12 cellular contexts compared by ENCODE assay signal in the genomic region with DNA sequence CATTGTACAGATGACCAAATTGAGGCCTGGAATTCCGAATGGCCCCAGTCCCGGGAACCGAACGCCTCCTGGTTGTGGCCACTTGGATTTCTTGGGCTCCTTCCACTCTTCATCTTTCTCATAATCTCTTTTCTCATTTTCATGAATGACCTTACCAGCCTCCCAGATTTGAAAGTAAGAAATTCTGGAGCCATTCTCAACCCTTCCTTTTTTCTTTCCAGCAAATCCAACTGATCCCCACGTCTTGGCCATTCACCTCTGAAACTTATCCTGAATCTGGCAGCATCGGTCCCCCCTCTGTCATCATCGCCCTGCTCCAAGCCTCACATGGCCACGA. TPM values are rescaled to one million over a fixed set of nuclear protein-coding genes. Genes with fewer than 3 reads are reported as not detected.
DNase-seq lines count a peak whose midpoint lies in the region; ATAC-seq, FAIRE-seq and TF ChIP-seq lines count a peak whose summit lies in the region.
"Had no signal": no experiment of that assay in that cellular context is flagged by ENCODE, and none has a peak within 500 bp of the region (broad histone marks: within the 10 kb centered on the region; RNA-seq: fewer than 3 reads in every experiment).

No MANE protein-coding gene starts in this region.

- FAIRE-seq in GM12878 (lab: Jason Lieb, UNC): no peak
- FAIRE-seq: pancreas had no signal

- no peak overlapping the region for H3K27ac ChIP-seq in GM12878 (ENCODE audit: control insufficient read depth, insufficient read depth)
- peak overlapping the region; percentile 96 for H3K27ac ChIP-seq in neural cell (ENCODE audit: low read length)
- no peak overlapping the region for H3K27ac ChIP-seq in GM23248
- H3K27ac ChIP-seq: pancreas, skin epidermis had no signal

- H3K4me3 ChIP-seq in GM12878 (no peak overlapping the region), neural cell (ENCODE audit: low read length) (peak overlapping the region; percentile 79), GM23248 (no peak overlapping the region)

- 19% methylated on average over 8 of the region's 8 CpGs for WGBS in GM12878 (ENCODE audit: insufficient coverage, insufficient replicate concordance, low lambda C conversion rate, missing lambda C conversion rate)
- whole genome bisulfite sequencing in GM23248 (ENCODE audit: low coverage in 1 of 2, low lambda C conversion rate in 2 of 2, missing lambda C conversion rate in 2 of 2), 2 experiments: 32 to 35% methylated on average over 8 of the region's 8 CpGs

- H3K9ac ChIP-seq in GM12878 (ENCODE audit: control insufficient read depth, insufficient read depth, low read length): no peak overlapping the region
- H3K9ac ChIP-seq in neural cell (ENCODE audit: low read length): peak overlapping the region; percentile 88
- no peak overlapping the region for H3K9ac ChIP-seq in GM23248

- DNase-seq in T-helper 1 cell (no peak), HFFc6 (no peak), GM12878 (ENCODE audit: low read depth, low spot score) (no peak), GM23248 (no peak), ureter (ENCODE audit: low spot score) (no peak)
- DNase-seq in stimulated activated CD4-positive, alpha-beta T cell treated with anti-CD3 and anti-CD28 coated beads, Interleukin-4, amount 100 ng/mL, for 4 hours: no peak
- DNase-seq: NCI-H2227 treated with DMSO at 0.1 percent for 48 hours had no signal

- H3F3A ChIP-seq in neural cell (ENCODE audit: insufficient read depth, low read length, poor library complexity, severe bottlenecking) (no peaks in the 10 kb centered on the region), GM23248 (ENCODE audit: insufficient read depth) (no peaks in the 10 kb centered on the region)

- POLR2A ChIA-PET in GM12878 (lab: Charles Lee): interaction anchor here (0.7 kb wide), 1 partner anchor 93 kb away, joined by 6 read pairs; no protein-coding TSS in a partner anchor

- H3K4me1 Mint-ChIP-seq in T-helper 1 cell treated with Interleukin-12 subunit alpha and Interleukin-12 subunit beta and Interleukin-4 antibody, amounts not matched to agents 30 μg/mL and 1 μg/mL, for 36 hours (ENCODE audit: low read depth): peaks cover 23% of the 10 kb centered on the region
- H3K4me1 Mint-ChIP-seq in HFFc6 (ENCODE audit: low read depth): no peaks in the 10 kb centered on the region

- ATAC-seq in GM12878: no peak

- peak overlapping the region; percentile 16 for H3K4me3 Mint-ChIP-seq in T-helper 1 cell treated with Interleukin-12 subunit alpha and Interleukin-12 subunit beta and Interleukin-4 antibody, amounts not matched to agents 30 μg/mL and 1 μg/mL, for 36 hours
- H3K4me3 Mint-ChIP-seq in HFFc6: no peak overlapping the region; the same call in 1 of the 2 replicates

- no peaks in the 10 kb centered on the region for H3K9me2 ChIP-seq in neural cell (ENCODE audit: insufficient read depth, low read length)
- H3K9me2 ChIP-seq in GM23248 (ENCODE audit: insufficient read depth): no peaks in the 10 kb centered on the region

- in situ Hi-C loops in GM12878 (cut with MboI): no loop called here
- in situ Hi-C loops in GM23248 (cut with MboI): loop anchor here (25.0 kb wide), 1 partner anchor 289 kb away; a partner anchor contains a TSS

- H3K4me1 ChIP-seq in GM12878 (ENCODE audit: control insufficient read depth, insufficient read depth, low read length) (no peaks in the 10 kb centered on the region), GM23248 (ENCODE audit: insufficient read depth) (no peaks in the 10 kb centered on the region)

- H3K79me2 ChIP-seq in GM12878 (ENCODE audit: control insufficient read depth, insufficient read depth, low read length) (no peaks in the 10 kb centered on the region), neural cell (replicated peaks; ENCODE audit: insufficient read depth, low read length) (peaks cover 45% of the 10 kb centered on the region), GM23248 (ENCODE audit: insufficient read depth) (no peaks in the 10 kb centered on the region)

- H4K20me1 ChIP-seq in GM12878 (ENCODE audit: control insufficient read depth, insufficient read depth): no peaks in the 10 kb centered on the region
- no peaks in the 10 kb centered on the region for H4K20me1 ChIP-seq in neural cell (ENCODE audit: insufficient read depth)
- H4K20me1 ChIP-seq in GM23248 (ENCODE audit: insufficient read depth): no peaks in the 10 kb centered on the region

- RAD21 ChIA-PET in GM12878 (lab: Charles Lee; ENCODE audit: unreplicated experiment): interaction anchor here (0.9 to 1.6 kb wide), 9 partner anchors 9 to 276 kb away, joined by 3 to 11 read pairs (median 5); no protein-coding TSS in a partner anchor

- SMC1A ChIA-PET in GM12878 (lab: Charles Lee; ENCODE audit: uncharacterized antibody, unreplicated experiment): interaction anchor here (1.1 to 2.9 kb wide), 7 partner anchors 63 to 326 kb away, joined by 3 to 11 read pairs (median 4); no protein-coding TSS in a partner anchor

- TF ChIP-seq EP300 in GM12878 (IDR thresholded peaks at IDR 0.05; ENCODE audit: borderline replicate concordance in 1 of 2, control insufficient read depth in 1 of 2, low read depth in 2 of 2, low read length in 2 of 2) (no peak), neural cell (conservative IDR thresholded peaks at IDR 0.05; ENCODE audit: poor library complexity, severe bottlenecking) (no peak)

- H3K27ac Mint-ChIP-seq in T-helper 1 cell treated with Interleukin-12 subunit alpha and Interleukin-12 subunit beta and Interleukin-4 antibody, amounts not matched to agents 30 μg/mL and 1 μg/mL, for 36 hours: no peak overlapping the region
- no peak overlapping the region for H3K27ac Mint-ChIP-seq in HFFc6
- H3K27ac Mint-ChIP-seq: endodermal cell had no signal

- CTCF ChIA-PET in GM12878 (lab: Yijun Ruan, JAX): interaction anchor here (0.6 to 2.6 kb wide), 28 partner anchors 9 to 384 kb away, joined by 3 to 16 read pairs (median 5); a partner anchor contains a TSS

- no peak overlapping the region for H2AFZ ChIP-seq in GM12878 (ENCODE audit: control insufficient read depth, low read depth, low read length)
- no peak overlapping the region for H2AFZ ChIP-seq in neural cell (ENCODE audit: low read depth, low read length)
- no peak overlapping the region for H2AFZ ChIP-seq in GM23248

- TF ChIP-seq POLR2A in GM12878 (IDR thresholded peaks at IDR 0.05; ENCODE audit: low read depth, low read length): no peak

- no peaks in the 10 kb centered on the region for H3K36me3 Mint-ChIP-seq in T-helper 1 cell treated with Interleukin-12 subunit alpha and Interleukin-12 subunit beta and Interleukin-4 antibody, amounts not matched to agents 30 μg/mL and 1 μg/mL, for 36 hours (ENCODE audit: low read depth)
- no peaks in the 10 kb centered on the region for H3K36me3 Mint-ChIP-seq in HFFc6 (ENCODE audit: low read depth)

- H3K36me3 ChIP-seq in GM12878 (ENCODE audit: control insufficient read depth in 2 of 2, insufficient read depth in 2 of 2, low read length in 1 of 2): no peaks in the 10 kb centered on the region
- H3K36me3 ChIP-seq in neural cell (ENCODE audit: insufficient read depth, low read length): no peaks in the 10 kb centered on the region
- H3K36me3 ChIP-seq in GM23248 (ENCODE audit: low read depth): no peaks in the 10 kb centered on the region
- H3K36me3 ChIP-seq: pancreas had no signal

- H3K27me3 Mint-ChIP-seq in T-helper 1 cell treated with Interleukin-12 subunit alpha and Interleukin-12 subunit beta and Interleukin-4 antibody, amounts not matched to agents 30 μg/mL and 1 μg/mL, for 36 hours (ENCODE audit: low read depth): peaks cover 54% of the 10 kb centered on the region
- peaks cover 25% of the 10 kb centered on the region for H3K27me3 Mint-ChIP-seq in HFFc6 (ENCODE audit: insufficient read depth)

- H3K9me3 ChIP-seq in GM12878 (replicated peaks; ENCODE audit: control insufficient read depth, insufficient read depth, low read length) (no peaks in the 10 kb centered on the region), neural cell (ENCODE audit: low read length) (no peaks in the 10 kb centered on the region), GM23248 (ENCODE audit: low read depth) (no peaks in the 10 kb centered on the region)
- H3K9me3 ChIP-seq: pancreas had no signal

- TF ChIP-seq CTCF in HFFc6 (IDR thresholded peaks at IDR 0.05) (peak; percentile 42), GM12878 (IDR thresholded peaks at IDR 0.05 in 2 of 3, conservative IDR thresholded peaks at IDR 0.05 in 1 of 3; ENCODE audit: control insufficient read depth in 2 of 3, extremely low read depth in 1 of 3, insufficient read depth in 1 of 3, low read depth in 3 of 3, low read length in 3 of 3) (no peak), neural cell (IDR thresholded peaks at IDR 0.05; ENCODE audit: poor library complexity, severe bottlenecking) (no peak)

- H3K9me3 Mint-ChIP-seq in T-helper 1 cell treated with Interleukin-12 subunit alpha and Interleukin-12 subunit beta and Interleukin-4 antibody, amounts not matched to agents 30 μg/mL and 1 μg/mL, for 36 hours: no peaks in the 10 kb centered on the region
- H3K9me3 Mint-ChIP-seq in HFFc6: no peaks in the 10 kb centered on the region
- H3K9me3 Mint-ChIP-seq: endodermal cell had no signal

- H3K4me2 ChIP-seq in GM12878 (ENCODE audit: control insufficient read depth, insufficient read depth) (0 out of 2 replicates have a peak overlapping the region, but pooled peaks have one; percentile 70), neural cell (ENCODE audit: low read length) (peak overlapping the region; percentile 82), GM23248 (ENCODE audit: unreplicated experiment) (no peak overlapping the region)

- TF ChIP-seq RAD21 in GM12878 (IDR thresholded peaks at IDR 0.05; ENCODE audit: insufficient read depth, low read depth, low read length) (no peak), neural cell (conservative IDR thresholded peaks at IDR 0.05) (no peak)

- H3K27me3 ChIP-seq in GM12878 (replicated peaks in 1 of 2; ENCODE audit: control insufficient read depth in 2 of 2, insufficient read depth in 2 of 2, low read length in 1 of 2) (peaks cover 2 to 4% of the 10 kb centered on the region in 2 experiments; a peak in 2 of 4 replicates), neural cell (ENCODE audit: insufficient read depth, low read depth, low read length) (no peaks in the 10 kb centered on the region), GM23248 (replicated peaks; ENCODE audit: insufficient read depth) (peaks cover 28% of the 10 kb centered on the region)

- no TSS peak for BruUV-seq in GM12878 (replicated peaks; lab: Mats Ljungman, UMichigan)

- intact Hi-C loops in GM12878 (cut with micrococcal nuclease; ENCODE audit: unreplicated experiment): loop anchor here (1.0 to 2.0 kb wide), 2 partner anchors 64 to 110 kb away; no protein-coding TSS in a partner anchor

RNA-seq across cellular contexts. Expression of a gene that starts 5.9 kb away (rescaled TPM):
- under 1 TPM in 5 of 6 experiments, not detected in 1; 0.18 to 0.82 (median 0.52) TPM for total RNA-seq in HFFc6 (2021; fragmentation: NEBNext Ultra II Directional; extraction: Animal tissue kit (Norgen Biotek cat#: 25700))
- total RNA-seq in GM12878 (2013; cell fraction: nucleolus; rRNA removed): 0.23 TPM in 1 of 2 replicates, not detected in the other
- total RNA-seq in GM12878 (2014; rRNA removed): 0.05 and 0.34 TPM in 2 replicates
- total RNA-seq in GM12878 (2014; rRNA removed; fragmentation: Illumina TruSeq; extraction: Trizol): 0.72 TPM in 1 of 2 replicates, not detected in the other
- 2.7 and 3.1 TPM in 2 replicates for total RNA-seq in GM12878 (2021)
- polyA plus RNA-seq in GM12878 (2011; ENCODE audit: low read depth): not detected
- 1.0 and 1.7 TPM in 2 replicates for polyA plus RNA-seq in GM12878 (2011; rRNA removed)
- polyA plus RNA-seq in GM12878 (2011; cell fraction: cytosol; rRNA removed): 2.2 and 6.3 TPM in 2 replicates
- polyA plus RNA-seq in GM12878 (2011; cell fraction: nucleus; rRNA removed): 1.1 and 2.2 TPM in 2 replicates
- polyA plus RNA-seq in GM12878 (2012): 2.6 and 3.2 TPM in 2 replicates
- 1.9 TPM in 1 of 2 replicates, not detected in the other for polyA plus RNA-seq in GM12878 (2014; fragmentation: Illumina TruSeq; extraction: Trizol)
- polyA plus RNA-seq in GM12878 (2014; fragmentation: Nextera tagmentation; extraction: Ambion mirVana): under 1 TPM; 0.26 to 0.37 TPM
- polyA plus RNA-seq in GM12878 (2014; rRNA removed): 1.3 and 1.6 TPM in 2 replicates
- polyA plus RNA-seq in GM12878 (2016; fragmentation: Nextera tagmentation; extraction: Ambion mirVana): 1 to 10 TPM; 1.0 to 1.7 TPM
- polyA minus RNA-seq in GM12878 (2011; rRNA and poly(A)+ RNA removed): 2.4 TPM in 1 of 2 replicates, not detected in the other
- not detected in 2 replicates for polyA minus RNA-seq in GM12878 (2011; cell fraction: cytosol; rRNA and poly(A)+ RNA removed)
- 0.12 and 0.38 TPM in 2 replicates for polyA minus RNA-seq in GM12878 (2011; cell fraction: nucleus; rRNA and poly(A)+ RNA removed)
- 53.1 and 74.4 TPM in 2 replicates for polyA plus RNA-seq in neural cell
- 68.2 and 69.4 TPM in 2 replicates for polyA minus RNA-seq in neural cell
- total RNA-seq in GM23248 (2014; rRNA removed; shearing (Covaris generic)): not detected in 2 replicates
- polyA plus RNA-seq in GM23248 (2016; fragmentation: Nextera tagmentation; extraction: Ambion mirVana): 0.55 and 0.58 TPM in 2 replicates
- not detected for total RNA-seq in ureter

RNA-seq across cellular contexts. Expression of a gene that starts 14.4 kb away (rescaled TPM):
- not detected for total RNA-seq in HFFc6 (2021; fragmentation: NEBNext Ultra II Directional; extraction: Animal tissue kit (Norgen Biotek cat#: 25700))
- total RNA-seq in GM12878 (2013; cell fraction: nucleolus; rRNA removed): 0.15 TPM in 1 of 2 replicates, not detected in the other
- total RNA-seq in GM12878 (2014; rRNA removed): 0.06 and 0.49 TPM in 2 replicates
- total RNA-seq in GM12878 (2014; rRNA removed; fragmentation: Illumina TruSeq; extraction: Trizol): 0.09 TPM in 1 of 2 replicates, not detected in the other
- 0.23 and 0.48 TPM in 2 replicates for total RNA-seq in GM12878 (2021)
- not detected for polyA plus RNA-seq in GM12878 (2011; ENCODE audit: low read depth)
- polyA plus RNA-seq in GM12878 (2011; rRNA removed): 0.20 and 0.34 TPM in 2 replicates
- 0.64 and 0.75 TPM in 2 replicates for polyA plus RNA-seq in GM12878 (2011; cell fraction: cytosol; rRNA removed)
- 1.8 TPM in 2 replicates for polyA plus RNA-seq in GM12878 (2011; cell fraction: nucleus; rRNA removed)
- polyA plus RNA-seq in GM12878 (2012): 0.28 TPM in 2 replicates
- polyA plus RNA-seq in GM12878 (2014; fragmentation: Illumina TruSeq; extraction: Trizol): 0.10 TPM in 1 of 2 replicates, not detected in the other
- under 1 TPM in 1 of 2 experiments, not detected in 1; 0.04 TPM for polyA plus RNA-seq in GM12878 (2014; fragmentation: Nextera tagmentation; extraction: Ambion mirVana)
- polyA plus RNA-seq in GM12878 (2014; rRNA removed): 0.09 and 0.18 TPM in 2 replicates
- polyA plus RNA-seq in GM12878 (2016; fragmentation: Nextera tagmentation; extraction: Ambion mirVana): under 1 TPM; 0.09 to 0.20 TPM
- 0.15 and 0.31 TPM in 2 replicates for polyA minus RNA-seq in GM12878 (2011; rRNA and poly(A)+ RNA removed)
- polyA minus RNA-seq in GM12878 (2011; cell fraction: cytosol; rRNA and poly(A)+ RNA removed): 0.94 and 1.0 TPM in 2 replicates
- polyA minus RNA-seq in GM12878 (2011; cell fraction: nucleus; rRNA and poly(A)+ RNA removed): 0.36 TPM in 1 of 2 replicates, not detected in the other
- not detected in 2 replicates for polyA plus RNA-seq in neural cell
- not detected in 2 replicates for polyA minus RNA-seq in neural cell
- total RNA-seq in GM23248 (2014; rRNA removed; shearing (Covaris generic)): not detected in 2 replicates
- polyA plus RNA-seq in GM23248 (2016; fragmentation: Nextera tagmentation; extraction: Ambion mirVana): 0.10 and 0.13 TPM in 2 replicates
- total RNA-seq in ureter: 1.4 TPM

RNA-seq across cellular contexts. Expression of a gene that starts 51.1 kb away (rescaled TPM):
- 10 to 100 TPM; 13.1 to 14.6 (median 13.5) TPM for total RNA-seq in HFFc6 (2021; fragmentation: NEBNext Ultra II Directional; extraction: Animal tissue kit (Norgen Biotek cat#: 25700))
- 110 and 127 TPM in 2 replicates for total RNA-seq in GM12878 (2013; cell fraction: nucleolus; rRNA removed)
- total RNA-seq in GM12878 (2014; rRNA removed) (19.9 and 24.2 TPM in 2 replicates), GM12878 (2014; rRNA removed; fragmentation: Illumina TruSeq; extraction: Trizol) (10.5 and 12.3 TPM in 2 replicates), GM12878 (2021) (25.0 and 30.1 TPM in 2 replicates), ureter (23.9 TPM)
- polyA plus RNA-seq in GM12878 (2011; ENCODE audit: low read depth): 6.9 TPM
- polyA plus RNA-seq in GM12878 (2011; rRNA removed) (5.0 and 11.4 TPM in 2 replicates), GM12878 (2014; fragmentation: Illumina TruSeq; extraction: Trizol) (3.4 and 12.5 TPM in 2 replicates), GM12878 (2014; fragmentation: Nextera tagmentation; extraction: Ambion mirVana) (1 to 10 TPM in 1 of 2 experiments, under 1 TPM in 1; 0.74 to 1.2 TPM), GM12878 (2014; rRNA removed) (24.8 and 27.2 TPM in 2 replicates), GM12878 (2016; fragmentation: Nextera tagmentation; extraction: Ambion mirVana) (10 to 100 TPM; 16.5 to 19.5 TPM), neural cell (12.8 and 18.9 TPM in 2 replicates), GM23248 (2016; fragmentation: Nextera tagmentation; extraction: Ambion mirVana) (6.0 and 6.9 TPM in 2 replicates)
- 13.1 and 18.1 TPM in 2 replicates for polyA plus RNA-seq in GM12878 (2011; cell fraction: cytosol; rRNA removed)
- polyA plus RNA-seq in GM12878 (2011; cell fraction: nucleus; rRNA removed): 80.6 and 103 TPM in 2 replicates
- polyA plus RNA-seq in GM12878 (2012): 13.7 and 15.3 TPM in 2 replicates
- polyA minus RNA-seq in GM12878 (2011; rRNA and poly(A)+ RNA removed): 28.2 and 32.4 TPM in 2 replicates
- 6.3 and 9.9 TPM in 2 replicates for polyA minus RNA-seq in GM12878 (2011; cell fraction: cytosol; rRNA and poly(A)+ RNA removed)
- 45.3 and 81.1 TPM in 2 replicates for polyA minus RNA-seq in GM12878 (2011; cell fraction: nucleus; rRNA and poly(A)+ RNA removed)
- polyA minus RNA-seq in neural cell: 25.4 and 26.5 TPM in 2 replicates
- total RNA-seq in GM23248 (2014; rRNA removed; shearing (Covaris generic)): 10.8 and 12.6 TPM in 2 replicates
